ENCODE assay signal across 1 cellular context in the genomic region with DNA sequence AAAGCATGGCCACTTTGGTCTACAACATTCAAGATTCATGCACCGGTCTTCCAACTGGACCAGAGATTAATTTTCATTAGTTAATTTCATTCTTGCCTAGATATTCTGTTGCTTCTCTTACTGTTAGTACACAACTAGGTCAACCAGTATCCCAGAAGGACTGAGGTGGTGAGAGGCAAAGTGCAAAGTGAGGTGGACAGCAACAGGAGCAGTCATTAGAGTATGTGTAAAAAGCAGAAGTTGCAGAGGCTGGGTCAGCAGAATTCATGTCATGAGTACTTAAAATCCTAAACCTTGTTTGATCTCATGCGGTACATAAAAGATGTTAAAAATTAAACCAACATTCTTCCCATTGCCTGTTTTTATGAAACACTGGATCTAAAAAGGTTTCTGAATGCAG.
TF ChIP-seq lines count a peak whose summit lies in the region.

No MANE protein-coding gene starts in this region.

TF ChIP-seq in WTC11, 78 proteins besides CTCF, POLR2A, EP300 and RAD21 (continued from another document):
- TF ChIP-seq, protein P1, sequence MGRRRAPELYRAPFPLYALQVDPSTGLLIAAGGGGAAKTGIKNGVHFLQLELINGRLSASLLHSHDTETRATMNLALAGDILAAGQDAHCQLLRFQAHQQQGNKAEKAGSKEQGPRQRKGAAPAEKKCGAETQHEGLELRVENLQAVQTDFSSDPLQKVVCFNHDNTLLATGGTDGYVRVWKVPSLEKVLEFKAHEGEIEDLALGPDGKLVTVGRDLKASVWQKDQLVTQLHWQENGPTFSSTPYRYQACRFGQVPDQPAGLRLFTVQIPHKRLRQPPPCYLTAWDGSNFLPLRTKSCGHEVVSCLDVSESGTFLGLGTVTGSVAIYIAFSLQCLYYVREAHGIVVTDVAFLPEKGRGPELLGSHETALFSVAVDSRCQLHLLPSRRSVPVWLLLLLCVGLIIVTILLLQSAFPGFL (CRISPR knock-in tag; IDR thresholded peaks at IDR 0.05; ENCODE audit: borderline replicate concordance) = no peak
- TF ChIP-seq, protein P2, sequence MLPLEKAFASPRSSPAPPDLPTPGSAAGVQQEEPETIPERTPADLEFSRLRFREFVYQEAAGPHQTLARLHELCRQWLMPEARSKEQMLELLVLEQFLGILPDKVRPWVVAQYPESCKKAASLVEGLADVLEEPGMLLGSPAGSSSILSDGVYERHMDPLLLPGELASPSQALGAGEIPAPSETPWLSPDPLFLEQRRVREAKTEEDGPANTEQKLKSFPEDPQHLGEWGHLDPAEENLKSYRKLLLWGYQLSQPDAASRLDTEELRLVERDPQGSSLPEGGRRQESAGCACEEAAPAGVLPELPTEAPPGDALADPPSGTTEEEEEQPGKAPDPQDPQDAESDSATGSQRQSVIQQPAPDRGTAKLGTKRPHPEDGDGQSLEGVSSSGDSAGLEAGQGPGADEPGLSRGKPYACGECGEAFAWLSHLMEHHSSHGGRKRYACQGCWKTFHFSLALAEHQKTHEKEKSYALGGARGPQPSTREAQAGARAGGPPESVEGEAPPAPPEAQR (CRISPR knock-in tag; IDR thresholded peaks at IDR 0.05) = no peak
- TF ChIP-seq FOXJ3 (CRISPR knock-in tag; IDR thresholded peaks at IDR 0.05; ENCODE audit: borderline replicate concordance) (no peak), CREM (CRISPR knock-in tag; IDR thresholded peaks at IDR 0.05) (no peak), ATF1 (CRISPR knock-in tag; IDR thresholded peaks at IDR 0.05) (no peak)
- TF ChIP-seq, protein P3, sequence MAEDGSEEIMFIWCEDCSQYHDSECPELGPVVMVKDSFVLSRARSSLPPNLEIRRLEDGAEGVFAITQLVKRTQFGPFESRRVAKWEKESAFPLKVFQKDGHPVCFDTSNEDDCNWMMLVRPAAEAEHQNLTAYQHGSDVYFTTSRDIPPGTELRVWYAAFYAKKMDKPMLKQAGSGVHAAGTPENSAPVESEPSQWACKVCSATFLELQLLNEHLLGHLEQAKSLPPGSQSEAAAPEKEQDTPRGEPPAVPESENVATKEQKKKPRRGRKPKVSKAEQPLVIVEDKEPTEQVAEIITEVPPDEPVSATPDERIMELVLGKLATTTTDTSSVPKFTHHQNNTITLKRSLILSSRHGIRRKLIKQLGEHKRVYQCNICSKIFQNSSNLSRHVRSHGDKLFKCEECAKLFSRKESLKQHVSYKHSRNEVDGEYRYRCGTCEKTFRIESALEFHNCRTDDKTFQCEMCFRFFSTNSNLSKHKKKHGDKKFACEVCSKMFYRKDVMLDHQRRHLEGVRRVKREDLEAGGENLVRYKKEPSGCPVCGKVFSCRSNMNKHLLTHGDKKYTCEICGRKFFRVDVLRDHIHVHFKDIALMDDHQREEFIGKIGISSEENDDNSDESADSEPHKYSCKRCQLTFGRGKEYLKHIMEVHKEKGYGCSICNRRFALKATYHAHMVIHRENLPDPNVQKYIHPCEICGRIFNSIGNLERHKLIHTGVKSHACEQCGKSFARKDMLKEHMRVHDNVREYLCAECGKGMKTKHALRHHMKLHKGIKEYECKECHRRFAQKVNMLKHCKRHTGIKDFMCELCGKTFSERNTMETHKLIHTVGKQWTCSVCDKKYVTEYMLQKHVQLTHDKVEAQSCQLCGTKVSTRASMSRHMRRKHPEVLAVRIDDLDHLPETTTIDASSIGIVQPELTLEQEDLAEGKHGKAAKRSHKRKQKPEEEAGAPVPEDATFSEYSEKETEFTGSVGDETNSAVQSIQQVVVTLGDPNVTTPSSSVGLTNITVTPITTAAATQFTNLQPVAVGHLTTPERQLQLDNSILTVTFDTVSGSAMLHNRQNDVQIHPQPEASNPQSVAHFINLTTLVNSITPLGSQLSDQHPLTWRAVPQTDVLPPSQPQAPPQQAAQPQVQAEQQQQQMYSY (CRISPR knock-in tag; IDR thresholded peaks at IDR 0.05) = no peak
TF ChIP-seq in WTC11: peak in this region for 0.
